In genomic region chr5:58582411-58583393, GRCh38 we compare ENCODE assay signal across 1 cellular context.
TF ChIP-seq lines count a peak whose summit lies in the region.

Gene RAB3C (plus strand): TSS chr5:58583075. CDS start chr5:58583209, 134 bp downstream.

TF ChIP-seq in SK-N-SH treated with all-trans-retinoic acid at 6 μM for 48 hours, 23 proteins besides CTCF, POLR2A, EP300 and RAD21 (continued from another document):
- no peak for TF ChIP-seq CSRNP3 (CRISPR knock-in tag; IDR thresholded peaks at IDR 0.05)
